9 cellular contexts compared by ENCODE assay signal in the genomic region with DNA sequence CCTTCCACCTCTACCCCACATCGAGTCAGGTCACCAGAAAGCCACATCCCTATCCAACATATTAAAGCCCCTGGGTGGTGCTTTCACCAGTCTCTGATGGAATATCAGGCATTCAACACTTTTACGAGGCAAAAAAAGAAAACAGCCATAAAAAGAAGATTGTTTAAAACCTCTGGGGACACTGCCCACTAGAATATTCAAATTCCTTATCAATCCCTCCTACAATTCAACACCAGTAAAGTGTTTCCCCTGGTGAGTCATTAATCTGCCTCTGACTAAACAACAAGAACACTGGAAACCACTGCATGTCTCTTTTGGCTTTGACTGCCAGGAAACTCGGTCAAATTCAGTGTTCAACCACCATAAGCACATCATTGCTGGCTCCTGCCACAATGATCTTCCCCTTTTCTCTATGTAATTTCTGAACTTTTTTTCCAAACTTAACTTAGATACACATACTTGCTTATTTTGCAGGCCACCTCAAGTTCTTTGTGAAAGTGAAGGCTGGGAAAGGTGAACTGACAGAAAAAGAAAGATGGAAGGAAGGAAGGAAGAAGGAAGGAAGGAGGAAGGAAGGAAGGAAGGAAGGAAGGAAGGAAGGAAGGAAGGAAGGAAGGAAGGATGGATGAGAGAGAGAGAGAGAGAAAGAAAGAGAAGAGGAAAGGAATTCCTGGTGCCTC.
DNase-seq lines count a peak whose midpoint lies in the region; ATAC-seq and TF ChIP-seq lines count a peak whose summit lies in the region.
"Had no signal": no experiment of that assay in that cellular context is flagged by ENCODE, and none has a peak within 500 bp of the region (broad histone marks: within the 10 kb centered on the region; RNA-seq: fewer than 3 reads in every experiment).

No MANE protein-coding gene starts in this region.

- intact Hi-C loops in sciatic nerve (cut with DNase I): no loop called here

- ATAC-seq in GM21390 (IDR thresholded peaks at IDR 0.05; ENCODE audit: unreplicated experiment) (peak; percentile 55), sciatic nerve (no peak)

- H3K4me3 ChIP-seq in epithelial cell of proximal tubule (ENCODE audit: low read depth, low read length): no peak overlapping the region
- H3K4me3 ChIP-seq: tibial artery had no signal

- TF ChIP-seq CTCF in epithelial cell of proximal tubule (conservative IDR thresholded peaks at IDR 0.05; ENCODE audit: low read depth, low read length): no peak

- DNase-seq in COLO829 (ENCODE audit: low spot score): peak; percentile 90
- peak; percentile 92 for DNase-seq in M059J (ENCODE audit: low read depth)
- DNase-seq in epithelial cell of proximal tubule (ENCODE audit: low read depth): peak; percentile 35
- DNase-seq in inferior parietal cortex (ENCODE audit: extremely low spot score): no peak
- DNase-seq in sciatic nerve (ENCODE audit: low spot score): no peak
- DNase-seq in NOMO-1 (lab: John Stamatoyannopoulos, UW; ENCODE audit: unreplicated experiment in 2 of 2): no peak
- no peak for DNase-seq in NCI-H1105 (lab: John Stamatoyannopoulos, UW)
- DNase-seq: tibial artery had no signal

Comparison
In these comparisons a context has a peak if more than half of its experiments do, and no peak if none do; other contexts are left out.
1. DNase-seq: peak in COLO829 (single experiment), M059J (single experiment) and epithelial cell of proximal tubule (single experiment); none in inferior parietal cortex (single experiment), sciatic nerve (single experiment), NOMO-1 (0 of 2) and NCI-H1105 (single experiment).